In genomic region chr14:77391441-77391840, GRCh38 we compare ENCODE assay signal across 10 cellular contexts. TPM values are rescaled to one million over a fixed set of nuclear protein-coding genes. Genes with fewer than 3 reads are reported as not detected.
"Had no signal": no experiment of that assay in that cellular context is flagged by ENCODE, and none has a peak within 500 bp of the region (broad histone marks: within the 10 kb centered on the region; RNA-seq: fewer than 3 reads in every experiment).

No MANE protein-coding gene starts in this region.

- H3K27ac Mint-ChIP-seq: HFFc6 had no signal

- H3K4me1 ChIP-seq: HAP-1 had no signal

- H3K4me1 Mint-ChIP-seq: IgD-negative memory B cell had no signal

- DNase-seq: GOT3, H7, HFFc6 had no signal

- H3K9me3 ChIP-seq: HAP-1 had no signal

- H3K4me3 ChIP-seq: HAP-1 had no signal

- ATAC-seq: HCT116, HepG2 had no signal

- H3K9me3 Mint-ChIP-seq: HFFc6, IgD-negative memory B cell had no signal

- H3K4me3 Mint-ChIP-seq: HFFc6, IgD-negative memory B cell had no signal

- FAIRE-seq: HepG2 had no signal

- H3K27me3 Mint-ChIP-seq: IgD-negative memory B cell had no signal

- H3K27ac ChIP-seq: HL-60 had no signal

- H3K36me3 ChIP-seq: HAP-1 had no signal

RNA-seq across cellular contexts. Expression of gene NOXRED1, which starts 31.9 kb away (rescaled TPM):
- total RNA-seq: H4, HT1080 had no signal
